ENCODE assay signal across 8 cellular contexts in the genomic region with DNA sequence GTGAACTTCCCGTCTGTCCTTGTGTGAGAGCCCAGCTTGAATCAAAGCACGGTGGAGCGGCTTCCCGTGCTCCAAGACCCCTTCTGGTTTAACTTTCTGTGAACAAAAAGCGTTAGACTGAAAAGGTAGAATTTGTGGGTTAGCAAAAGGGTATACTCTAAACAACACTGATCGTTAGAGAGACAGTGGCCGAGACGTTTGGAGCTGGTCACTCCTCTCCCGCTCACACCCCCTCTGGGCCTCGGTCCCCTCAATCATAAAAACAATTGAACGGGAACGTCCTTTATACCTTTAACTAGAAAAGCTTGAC. TPM values are rescaled to one million over a fixed set of nuclear protein-coding genes. Genes with fewer than 3 reads are reported as not detected.
DNase-seq lines count a peak whose midpoint lies in the region; ATAC-seq, FAIRE-seq and TF ChIP-seq lines count a peak whose summit lies in the region.

No MANE protein-coding gene starts in this region.

- H3K9ac ChIP-seq in keratinocyte (ENCODE audit: control insufficient read depth, extremely low read depth, insufficient read depth, low read length): peak overlapping the region; percentile 95

- DNase-seq in T-helper 1 cell (no peak), keratinocyte (ENCODE audit: low read depth, low spot score) (no peak), thoracic aorta (ENCODE audit: low spot score) (no peak), NCI-H1436 (lab: John Stamatoyannopoulos, UW) (no peak), posterior vena cava (ENCODE audit: low spot score) (no peak)
- DNase-seq in activated naive CD8-positive, alpha-beta T cell treated with anti-CD3 and anti-CD28 coated beads, Interleukin-2, amount 50 U/mL, for 24 hours: no peak

- H3K27ac Mint-ChIP-seq in T-helper 1 cell treated with Interleukin-12 subunit alpha and Interleukin-12 subunit beta and Interleukin-4 antibody, amounts not matched to agents 30 μg/mL and 1 μg/mL, for 36 hours: peak overlapping the region; percentile 88
- H3K27ac Mint-ChIP-seq in activated naive CD8-positive, alpha-beta T cell treated with anti-CD3 and anti-CD28 coated beads, Interleukin-2, amount 50 U/mL, for 24 hours: peak overlapping the region; percentile 86

- H3K4me2 ChIP-seq in keratinocyte (ENCODE audit: control insufficient read depth, extremely low read depth, insufficient read depth, low read depth, low read length): peak overlapping the region; percentile 66

- ATAC-seq in activated naive CD8-positive, alpha-beta T cell treated with anti-CD3 and anti-CD28 coated beads, Interleukin-2, amount 50 U/mL, for 24 hours: no peak
- ATAC-seq in thoracic aorta (ENCODE audit: insufficient number of reproducible peaks, low FRiP score, low read depth) (no peak), HG02870 (IDR thresholded peaks at IDR 0.05; ENCODE audit: unreplicated experiment) (no peak)

- H3K4me3 ChIP-seq in keratinocyte (ENCODE audit: control insufficient read depth in 2 of 3, extremely low read depth in 1 of 3, insufficient read depth in 2 of 3, low read depth in 1 of 3, low read length in 3 of 3): peak overlapping the region; percentile 83 to 96 (median 84)
- H3K4me3 ChIP-seq in thoracic aorta: peak overlapping the region; percentile 93

- H3K79me2 ChIP-seq in keratinocyte (ENCODE audit: control insufficient read depth, insufficient read depth, low read length): peaks cover 13% of the 10 kb centered on the region

- H3K4me1 ChIP-seq in keratinocyte (ENCODE audit: control insufficient read depth, extremely low read depth, insufficient read depth, low read length): peaks cover 8% of the 10 kb centered on the region
- H3K4me1 ChIP-seq in thoracic aorta (ENCODE audit: control insufficient read depth in 1 of 2, low read depth in 2 of 2): peaks cover 8% of the 10 kb centered on the region in 2 donors

- peak overlapping the region; percentile 88 for H3K27ac ChIP-seq in keratinocyte (ENCODE audit: control insufficient read depth, insufficient read depth, low read length)
- peak overlapping the region; percentile 80 to 85 for H3K27ac ChIP-seq in thoracic aorta

- peak overlapping the region; percentile 88 for H3K4me3 Mint-ChIP-seq in T-helper 1 cell treated with Interleukin-12 subunit alpha and Interleukin-12 subunit beta and Interleukin-4 antibody, amounts not matched to agents 30 μg/mL and 1 μg/mL, for 36 hours
- peak overlapping the region; percentile 92 for H3K4me3 Mint-ChIP-seq in activated naive CD8-positive, alpha-beta T cell treated with anti-CD3 and anti-CD28 coated beads, Interleukin-2, amount 50 U/mL, for 24 hours

- H3K27me3 Mint-ChIP-seq in T-helper 1 cell treated with Interleukin-12 subunit alpha and Interleukin-12 subunit beta and Interleukin-4 antibody, amounts not matched to agents 30 μg/mL and 1 μg/mL, for 36 hours (ENCODE audit: low read depth): no peaks in the 10 kb centered on the region
- no peaks in the 10 kb centered on the region for H3K27me3 Mint-ChIP-seq in activated naive CD8-positive, alpha-beta T cell treated with anti-CD3 and anti-CD28 coated beads, Interleukin-2, amount 50 U/mL, for 24 hours

- H3K27me3 ChIP-seq in keratinocyte (ENCODE audit: control insufficient read depth, extremely low read depth, insufficient read depth, low read length): no peaks in the 10 kb centered on the region
- no peaks in the 10 kb centered on the region for H3K27me3 ChIP-seq in thoracic aorta (replicated peaks; ENCODE audit: insufficient read depth)

- H3K9me3 ChIP-seq in keratinocyte (ENCODE audit: control insufficient read depth, low read depth, low read length): no peaks in the 10 kb centered on the region
- H3K9me3 ChIP-seq in thoracic aorta: no peaks in the 10 kb centered on the region

- H3K36me3 Mint-ChIP-seq in T-helper 1 cell treated with Interleukin-12 subunit alpha and Interleukin-12 subunit beta and Interleukin-4 antibody, amounts not matched to agents 30 μg/mL and 1 μg/mL, for 36 hours (ENCODE audit: low read depth): peaks cover 19% of the 10 kb centered on the region
- H3K36me3 Mint-ChIP-seq in activated naive CD8-positive, alpha-beta T cell treated with anti-CD3 and anti-CD28 coated beads, Interleukin-2, amount 50 U/mL, for 24 hours (ENCODE audit: low read depth): peaks cover 27% of the 10 kb centered on the region

- H4K20me1 ChIP-seq in keratinocyte (ENCODE audit: control insufficient read depth, extremely low read depth, insufficient read depth, low read length): no peaks in the 10 kb centered on the region

- H3K36me3 ChIP-seq in keratinocyte (ENCODE audit: control insufficient read depth in 2 of 2, extremely low read depth in 1 of 2, insufficient read depth in 2 of 2, low read length in 2 of 2): peaks cover 12 to 17% of the 10 kb centered on the region in 2 experiments
- H3K36me3 ChIP-seq in thoracic aorta: peaks cover 16% of the 10 kb centered on the region

- FAIRE-seq in keratinocyte (lab: Jason Lieb, UNC): no peak

- no peak for TF ChIP-seq CTCF in keratinocyte (optimal IDR thresholded peaks at IDR 0.05 in 1 of 3, IDR thresholded peaks at IDR 0.05 in 1 of 3, conservative IDR thresholded peaks at IDR 0.05 in 1 of 3; ENCODE audit: extremely low read depth in 1 of 3, insufficient read depth in 2 of 3, low read length in 3 of 3)
- no peak for TF ChIP-seq CTCF in thoracic aorta (IDR thresholded peaks at IDR 0.05)

- peaks cover 15% of the 10 kb centered on the region for H3K4me1 Mint-ChIP-seq in T-helper 1 cell treated with Interleukin-12 subunit alpha and Interleukin-12 subunit beta and Interleukin-4 antibody, amounts not matched to agents 30 μg/mL and 1 μg/mL, for 36 hours (ENCODE audit: low read depth)
- peaks cover 17% of the 10 kb centered on the region for H3K4me1 Mint-ChIP-seq in activated naive CD8-positive, alpha-beta T cell treated with anti-CD3 and anti-CD28 coated beads, Interleukin-2, amount 50 U/mL, for 24 hours

- intact Hi-C loops in posterior vena cava (cut with DNase I): no loop called here

- H3K9me3 Mint-ChIP-seq in T-helper 1 cell treated with Interleukin-12 subunit alpha and Interleukin-12 subunit beta and Interleukin-4 antibody, amounts not matched to agents 30 μg/mL and 1 μg/mL, for 36 hours: no peaks in the 10 kb centered on the region
- no peaks in the 10 kb centered on the region for H3K9me3 Mint-ChIP-seq in activated naive CD8-positive, alpha-beta T cell treated with anti-CD3 and anti-CD28 coated beads, Interleukin-2, amount 50 U/mL, for 24 hours

- no peaks in the 10 kb centered on the region for H3K9me1 ChIP-seq in keratinocyte (ENCODE audit: control insufficient read depth, extremely low read depth, insufficient read depth, low read length)

- dilution Hi-C loops in keratinocyte (cut with MboI; ENCODE audit: extremely low pct_ligation_motif_present, low sequenced_read_pairs): no loop called here

- H2AFZ ChIP-seq in keratinocyte (ENCODE audit: control insufficient read depth, low read length): peak overlapping the region; percentile 88

RNA-seq across cellular contexts. Expression of gene PRKRIP1, which starts 0.5 kb away (rescaled TPM):
- polyA plus RNA-seq in keratinocyte: 12.5 to 16.1 TPM (median 12.9 TPM) in 3 replicates
- polyA plus RNA-seq in keratinocyte (2011; ENCODE audit: low read depth): 36.8 TPM
- polyA plus RNA-seq in keratinocyte (2011; cell fraction: cytosol; rRNA removed): 4.7 and 6.4 TPM in 2 replicates
- polyA plus RNA-seq in keratinocyte (2011; cell fraction: nucleus; rRNA removed): 62.4 and 69.4 TPM in 2 replicates
- 12.4 and 14.7 TPM in 2 replicates for polyA plus RNA-seq in keratinocyte (2012; ENCODE audit: low replicate concordance)
- polyA minus RNA-seq in keratinocyte: 2.5 to 3.5 TPM (median 2.7 TPM) in 3 replicates
- 6.1 TPM for polyA minus RNA-seq in keratinocyte (2011; cell fraction: cytosol; rRNA and poly(A)+ RNA removed)
- polyA minus RNA-seq in keratinocyte (2011; cell fraction: nucleus; rRNA and poly(A)+ RNA removed): 8.3 and 8.8 TPM in 2 replicates
- 10 to 100 TPM; 47.0 to 80.4 TPM for total RNA-seq in thoracic aorta
- total RNA-seq in posterior vena cava: 10 to 100 TPM; 13.8 to 13.9 TPM

RNA-seq across cellular contexts. Expression of gene ORAI2, which starts 36.7 kb away (rescaled TPM):
- 2.0 to 4.3 TPM (median 4.1 TPM) in 3 replicates for polyA plus RNA-seq in keratinocyte
- 0.29 TPM for polyA plus RNA-seq in keratinocyte (2011; ENCODE audit: low read depth)
- 2.7 and 7.3 TPM in 2 replicates for polyA plus RNA-seq in keratinocyte (2011; cell fraction: cytosol; rRNA removed)
- 3.5 and 6.1 TPM in 2 replicates for polyA plus RNA-seq in keratinocyte (2011; cell fraction: nucleus; rRNA removed)
- 1.0 and 5.5 TPM in 2 replicates for polyA plus RNA-seq in keratinocyte (2012; ENCODE audit: low replicate concordance)
- polyA minus RNA-seq in keratinocyte: 5.2 to 12.2 TPM (median 9.4 TPM) in 3 replicates
- polyA minus RNA-seq in keratinocyte (2011; cell fraction: cytosol; rRNA and poly(A)+ RNA removed): 10.0 TPM
- 2.8 and 9.5 TPM in 2 replicates for polyA minus RNA-seq in keratinocyte (2011; cell fraction: nucleus; rRNA and poly(A)+ RNA removed)
- 10 to 100 TPM; 33.4 to 37.6 TPM for total RNA-seq in thoracic aorta
- 10 to 100 TPM; 13.0 to 17.5 TPM for total RNA-seq in posterior vena cava

RNA-seq across cellular contexts. Expression of gene SPDYE6, which starts 40.4 kb away (rescaled TPM):
- not detected in 3 replicates for polyA plus RNA-seq in keratinocyte
- not detected for polyA plus RNA-seq in keratinocyte (2011; ENCODE audit: low read depth)
- not detected in 2 replicates for polyA plus RNA-seq in keratinocyte (2011; cell fraction: cytosol; rRNA removed)
- 0.06 TPM in 1 of 2 replicates, not detected in the other for polyA plus RNA-seq in keratinocyte (2011; cell fraction: nucleus; rRNA removed)
- polyA plus RNA-seq in keratinocyte (2012; ENCODE audit: low replicate concordance): 0.65 and 2.2 TPM in 2 replicates
- 0.13 TPM in 1 of 3 replicates, not detected in the others for polyA minus RNA-seq in keratinocyte
- polyA minus RNA-seq in keratinocyte (2011; cell fraction: cytosol; rRNA and poly(A)+ RNA removed): not detected
- polyA minus RNA-seq in keratinocyte (2011; cell fraction: nucleus; rRNA and poly(A)+ RNA removed): not detected in 2 replicates
- total RNA-seq in thoracic aorta (not detected), posterior vena cava (not detected)
